Comparison of ENCODE assay signal across 1 cellular context in genomic region chr22:26566994-26567393, GRCh38.
TF ChIP-seq lines count a peak whose summit lies in the region.

No MANE protein-coding gene starts in this region.

TF ChIP-seq in H1, 55 proteins besides CTCF, POLR2A, EP300 and RAD21:
- no peak for TF ChIP-seq MAFK (IDR thresholded peaks at IDR 0.05; ENCODE audit: low read depth, low read length)
- TF ChIP-seq SIN3A (conservative IDR thresholded peaks at IDR 0.05 in 1 of 2, IDR thresholded peaks at IDR 0.05 in 1 of 2; ENCODE audit: low read depth in 1 of 2, low read length in 2 of 2) = no peak
- no peak for TF ChIP-seq EGR1 (IDR thresholded peaks at IDR 0.05; ENCODE audit: borderline replicate concordance, low read depth, low read length)
- no peak for TF ChIP-seq RNF2 (IDR thresholded peaks at IDR 0.05; ENCODE audit: borderline replicate concordance, low read depth, low read length, missing control alignments, poor library complexity, severe bottlenecking)
- no peak for TF ChIP-seq GTF2F1 (IDR thresholded peaks at IDR 0.05; ENCODE audit: borderline replicate concordance, low read depth, low read length)
- no peak for TF ChIP-seq TCF12 (IDR thresholded peaks at IDR 0.05; ENCODE audit: low read depth, low read length)
- no peak for TF ChIP-seq USF2 (IDR thresholded peaks at IDR 0.05; ENCODE audit: low read length)
- TF ChIP-seq TEAD4 (IDR thresholded peaks at IDR 0.05; ENCODE audit: low read depth, low read length) = no peak
- no peak for TF ChIP-seq CHD2 (IDR thresholded peaks at IDR 0.05; ENCODE audit: low read length)
- TF ChIP-seq SUZ12 (IDR thresholded peaks at IDR 0.05; ENCODE audit: low read length) = no peak
